8 cellular contexts compared by ENCODE assay signal in the genomic region with DNA sequence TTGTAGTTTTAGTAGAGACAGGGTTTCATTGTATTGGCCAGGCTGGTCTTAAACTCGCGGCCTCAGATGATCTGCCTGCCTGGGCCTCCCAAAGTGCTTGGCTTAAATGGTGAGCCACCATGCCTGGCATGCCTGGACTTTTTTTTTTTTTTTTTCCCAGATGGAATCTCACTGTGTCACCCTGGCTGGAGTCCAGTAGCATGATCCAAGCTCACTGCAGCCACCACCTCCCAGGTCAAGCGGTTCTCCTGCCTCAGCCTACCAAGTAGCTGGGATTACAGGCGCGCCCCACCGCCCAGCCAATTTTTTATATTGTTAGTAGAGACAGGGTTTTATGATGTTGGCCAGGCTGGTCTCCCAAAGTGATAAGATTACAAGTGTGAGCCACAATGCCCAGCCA. TPM values are rescaled to one million over a fixed set of nuclear protein-coding genes. Genes with fewer than 3 reads are reported as not detected.
DNase-seq lines count a peak whose midpoint lies in the region; ATAC-seq and TF ChIP-seq lines count a peak whose summit lies in the region.
"Had no signal": no experiment of that assay in that cellular context is flagged by ENCODE, and none has a peak within 500 bp of the region (broad histone marks: within the 10 kb centered on the region; RNA-seq: fewer than 3 reads in every experiment).

No MANE protein-coding gene starts in this region.

- peak overlapping the region in 10 of 12 donors; percentile 19 to 66 (median 35) for H3K27ac ChIP-seq in heart left ventricle

- H3K27me3 Mint-ChIP-seq in stimulated activated memory B cell treated with anti-CD40 and anti-IgM and Interleukin-4, amounts not matched to agents 10 μg/mL and 1 μg/mL and 100 μg/mL, for 72 hours = no peaks in the 10 kb centered on the region

- no peak for TF ChIP-seq POLR2A in heart left ventricle (IDR thresholded peaks at IDR 0.05)

- DNase-seq in H4 (ENCODE audit: low spot score) = peak; percentile 78
- peak; percentile 73 for DNase-seq in T1000 (lab: John Stamatoyannopoulos, UW)
- peak in 4 of 5 donors; percentile 44 to 74 (median 58) for DNase-seq in heart left ventricle
- DNase-seq in NCI-H748 (lab: John Stamatoyannopoulos, UW; ENCODE audit: unreplicated experiment) = no peak
- no peak for DNase-seq in NCI-H82 treated with DMSO at 0.1 percent for 48 hours (lab: John Stamatoyannopoulos, UW; ENCODE audit: unreplicated experiment)
- DNase-seq in activated CD4-positive, alpha-beta T cell treated with anti-CD3 and anti-CD28 coated beads for 4 hours = no peak

- 66 to 77% (median 73%) methylated on average over 6 of the region's 6 CpGs for WGBS in heart left ventricle, 4 donors

- no peaks in the 10 kb centered on the region for H3K9me3 Mint-ChIP-seq in stimulated activated memory B cell treated with anti-CD40 and anti-IgM and Interleukin-4, amounts not matched to agents 10 μg/mL and 1 μg/mL and 100 μg/mL, for 72 hours
- H3K9me3 Mint-ChIP-seq: activated naive CD4-positive, alpha-beta T cell treated with anti-CD3 and anti-CD28 coated beads, Interleukin-2, amount 50 U/mL, for 72 hours had no signal

- peaks cover 6% of the 10 kb centered on the region for H3K36me3 Mint-ChIP-seq in stimulated activated memory B cell treated with anti-CD40 and anti-IgM and Interleukin-4, amounts not matched to agents 10 μg/mL and 1 μg/mL and 100 μg/mL, for 72 hours
- H3K36me3 Mint-ChIP-seq: activated naive CD4-positive, alpha-beta T cell treated with anti-CD3 and anti-CD28 coated beads, Interleukin-2, amount 50 U/mL, for 72 hours had no signal

- no peak overlapping the region for H3K4me3 ChIP-seq in heart left ventricle

- peaks cover 0 to 44% (median 30%) of the 10 kb centered on the region in 12 donors for H3K4me1 ChIP-seq in heart left ventricle

- no peaks in the 10 kb centered on the region for H3K27me3 ChIP-seq in heart left ventricle

- ATAC-seq in heart left ventricle = peak; percentile 65 to 88 (median 82)
- ATAC-seq in stimulated activated memory B cell treated with anti-CD40 and anti-IgM and Interleukin-4, amounts not matched to agents 10 μg/mL and 1 μg/mL and 100 μg/mL, for 72 hours = no peak

- peak overlapping the region; percentile 78 for H3K27ac Mint-ChIP-seq in stimulated activated memory B cell treated with anti-CD40 and anti-IgM and Interleukin-4, amounts not matched to agents 10 μg/mL and 1 μg/mL and 100 μg/mL, for 72 hours

- no peak overlapping the region for H3K4me3 Mint-ChIP-seq in stimulated activated memory B cell treated with anti-CD40 and anti-IgM and Interleukin-4, amounts not matched to agents 10 μg/mL and 1 μg/mL and 100 μg/mL, for 72 hours

- intact Hi-C loops in heart left ventricle (cut with DNase I) = no loop called here

- no peak for TF ChIP-seq CTCF in heart left ventricle (IDR thresholded peaks at IDR 0.05)

- H3K4me1 Mint-ChIP-seq in stimulated activated memory B cell treated with anti-CD40 and anti-IgM and Interleukin-4, amounts not matched to agents 10 μg/mL and 1 μg/mL and 100 μg/mL, for 72 hours = peaks cover 33% of the 10 kb centered on the region

- H3K9me3 ChIP-seq in heart left ventricle = no peaks in the 10 kb centered on the region

- H3K36me3 ChIP-seq in heart left ventricle = peaks cover 0 to 17% (median 10%) of the 10 kb centered on the region in 9 donors

RNA-seq across cellular contexts. Expression of a gene that starts 8.4 kb away (rescaled TPM):
- total RNA-seq in H4 (2014; rRNA removed; shearing (Covaris generic)) = 16.8 and 25.7 TPM in 2 replicates
- 10 to 100 TPM; 17.9 to 66.9 (median 53.2) TPM for total RNA-seq in heart left ventricle
- polyA plus RNA-seq in heart left ventricle = 10 to 100 TPM; 36.5 to 41.9 TPM

Comparison
In these comparisons a context has a peak if more than half of its experiments do, and no peak if none do; other contexts are left out.
1. DNase-seq: peak in H4 (single experiment), T1000 (single experiment) and heart left ventricle (4 of 5); none in NCI-H748 (single experiment), NCI-H82 treated with DMSO at 0.1 percent for 48 hours (single experiment) and activated CD4-positive, alpha-beta T cell treated with anti-CD3 and anti-CD28 coated beads for 4 hours (0 of 2).